ENCODE assay signal across 8 cellular contexts in genomic region chr22:35552186-35552842, GRCh38. TPM values are rescaled to one million over a fixed set of nuclear protein-coding genes. Genes with fewer than 3 reads are reported as not detected.
DNase-seq lines count a peak whose midpoint lies in the region; ATAC-seq and TF ChIP-seq lines count a peak whose summit lies in the region.

No MANE protein-coding gene starts in this region.

- POLR2A ChIA-PET in activated CD8-positive, alpha-beta T cell treated with anti-CD3 and anti-CD28 coated beads for 36 hours (lab: Charles Lee), result interaction anchor here (1.1 to 3.2 kb wide), 2 partner anchors 10 to 97 kb away, joined by 4 to 13 read pairs; no protein-coding TSS in a partner anchor

- H3K4me1 Mint-ChIP-seq in CD4-positive, CD25-positive, alpha-beta regulatory T cell, result peaks cover 0 to 27% (median 7%) of the 10 kb centered on the region in 4 donors
- H3K4me1 Mint-ChIP-seq in activated CD8-positive, alpha-beta T cell treated with anti-CD3 and anti-CD28 coated beads for 36 hours (ENCODE audit: low read depth), result peaks cover 11% of the 10 kb centered on the region

- no peak for TF ChIP-seq CTCF in activated CD8-positive, alpha-beta T cell treated with anti-CD3 and anti-CD28 coated beads for 36 hours (IDR thresholded peaks at IDR 0.05)

- CTCF ChIA-PET in activated CD8-positive, alpha-beta T cell treated with anti-CD3 and anti-CD28 coated beads for 36 hours (lab: Charles Lee), result interaction anchor here (0.8 to 3.9 kb wide), 8 partner anchors 10 to 201 kb away, joined by 3 to 13 read pairs (median 4); partner anchors contain the start of gene RASD2

- H3K4me1 ChIP-seq in CD4-positive, CD25-positive, alpha-beta regulatory T cell (ENCODE audit: control insufficient read depth, insufficient read depth, low read length, poor library complexity, severe bottlenecking), result peaks cover 13% of the 10 kb centered on the region

- peak overlapping the region; percentile 28 to 64 (median 53) for H3K27ac Mint-ChIP-seq in CD4-positive, CD25-positive, alpha-beta regulatory T cell
- no peak overlapping the region for H3K27ac Mint-ChIP-seq in activated CD8-positive, alpha-beta T cell treated with anti-CD3 and anti-CD28 coated beads for 36 hours

- no peaks in the 10 kb centered on the region for H3K27me3 ChIP-seq in CD4-positive, CD25-positive, alpha-beta regulatory T cell (ENCODE audit: control insufficient read depth, insufficient read depth, low read length)

- H3K27me3 Mint-ChIP-seq in CD4-positive, CD25-positive, alpha-beta regulatory T cell, result peaks cover 15% of the 10 kb centered on the region
- H3K27me3 Mint-ChIP-seq in activated CD8-positive, alpha-beta T cell treated with anti-CD3 and anti-CD28 coated beads for 36 hours, result no peaks in the 10 kb centered on the region

- DNase-seq in CD4-positive, CD25-positive, alpha-beta regulatory T cell, result peak; percentile 74 to 93 (median 81)
- DNase-seq in LoVo (ENCODE audit: low spot score) (peak; percentile 43), fibroblast of the conjunctiva (ENCODE audit: low read depth) (peak; percentile 16), HuH-7.5 (ENCODE audit: low spot score) (no peak)
- DNase-seq in activated CD8-positive, alpha-beta T cell treated with anti-CD3 and anti-CD28 coated beads for 36 hours, result peak; percentile 93
- DNase-seq in stimulated activated CD8-positive, alpha-beta memory T cell treated with anti-CD3 and anti-CD28 coated beads, Interleukin-15, amount 100 ng/mL, for 48 hours (ENCODE audit: low read depth in 2 of 2), result peak; percentile 66 to 68

- peak; percentile 90 to 94 for ATAC-seq in CD4-positive, CD25-positive, alpha-beta regulatory T cell (ENCODE audit: low read depth in 2 of 2)
- ATAC-seq in activated CD8-positive, alpha-beta T cell treated with anti-CD3 and anti-CD28 coated beads for 36 hours, result peak; percentile 96
- no peak for ATAC-seq in GM18909 (IDR thresholded peaks at IDR 0.05; ENCODE audit: poor library complexity, unreplicated experiment)
- ATAC-seq in HG02970 (IDR thresholded peaks at IDR 0.05; ENCODE audit: low FRiP score, unreplicated experiment), result no peak

- no peaks in the 10 kb centered on the region for H3K9me3 ChIP-seq in CD4-positive, CD25-positive, alpha-beta regulatory T cell (ENCODE audit: control insufficient read depth in 2 of 2, low read length in 2 of 2)

- peak overlapping the region in 3 of 4 donors; percentile 3 to 66 (median 60) for H3K4me3 Mint-ChIP-seq in CD4-positive, CD25-positive, alpha-beta regulatory T cell
- H3K4me3 Mint-ChIP-seq in activated CD8-positive, alpha-beta T cell treated with anti-CD3 and anti-CD28 coated beads for 36 hours, result no peak overlapping the region

- peak overlapping the region; percentile 5 for H3K27ac ChIP-seq in CD4-positive, CD25-positive, alpha-beta regulatory T cell (ENCODE audit: insufficient read depth, low read length, poor library complexity, severe bottlenecking)

- no peak overlapping the region for H3K4me3 ChIP-seq in CD4-positive, CD25-positive, alpha-beta regulatory T cell (ENCODE audit: low read depth, low read length)

- H3K9me3 Mint-ChIP-seq in CD4-positive, CD25-positive, alpha-beta regulatory T cell, result peaks cover 0 to 1% (median 0%) of the 10 kb centered on the region in 7 donors
- H3K9me3 Mint-ChIP-seq in activated CD8-positive, alpha-beta T cell treated with anti-CD3 and anti-CD28 coated beads for 36 hours, result no peaks in the 10 kb centered on the region

- H3K36me3 Mint-ChIP-seq in CD4-positive, CD25-positive, alpha-beta regulatory T cell, result no peaks in the 10 kb centered on the region
- no peaks in the 10 kb centered on the region for H3K36me3 Mint-ChIP-seq in activated CD8-positive, alpha-beta T cell treated with anti-CD3 and anti-CD28 coated beads for 36 hours (ENCODE audit: low read depth)

- H3K36me3 ChIP-seq in CD4-positive, CD25-positive, alpha-beta regulatory T cell (ENCODE audit: control insufficient read depth, insufficient read depth, low read length), result no peaks in the 10 kb centered on the region

- intact Hi-C loops in activated CD8-positive, alpha-beta T cell treated with anti-CD3 and anti-CD28 coated beads for 36 hours (cut with micrococcal nuclease), result no loop called here

RNA-seq across cellular contexts. Expression of gene RASD2, which starts 11.7 kb away (rescaled TPM):
- total RNA-seq in CD4-positive, CD25-positive, alpha-beta regulatory T cell, result 1.0 TPM
- polyA plus RNA-seq in CD4-positive, CD25-positive, alpha-beta regulatory T cell, result under 1 TPM in 1 of 4 donors, not detected in 3; 0.06 TPM
- total RNA-seq in activated CD8-positive, alpha-beta T cell treated with anti-CD3 and anti-CD28 coated beads for 36 hours, result not detected

Comparison
In these comparisons a context has a peak if more than half of its experiments do, and no peak if none do; other contexts are left out.
1. ATAC-seq: peak in CD4-positive, CD25-positive, alpha-beta regulatory T cell (2 of 2) and activated CD8-positive, alpha-beta T cell treated with anti-CD3 and anti-CD28 coated beads for 36 hours (single experiment); none in GM18909 (single experiment) and HG02970 (single experiment).